ENCODE assay signal across 9 cellular contexts in the genomic region with DNA sequence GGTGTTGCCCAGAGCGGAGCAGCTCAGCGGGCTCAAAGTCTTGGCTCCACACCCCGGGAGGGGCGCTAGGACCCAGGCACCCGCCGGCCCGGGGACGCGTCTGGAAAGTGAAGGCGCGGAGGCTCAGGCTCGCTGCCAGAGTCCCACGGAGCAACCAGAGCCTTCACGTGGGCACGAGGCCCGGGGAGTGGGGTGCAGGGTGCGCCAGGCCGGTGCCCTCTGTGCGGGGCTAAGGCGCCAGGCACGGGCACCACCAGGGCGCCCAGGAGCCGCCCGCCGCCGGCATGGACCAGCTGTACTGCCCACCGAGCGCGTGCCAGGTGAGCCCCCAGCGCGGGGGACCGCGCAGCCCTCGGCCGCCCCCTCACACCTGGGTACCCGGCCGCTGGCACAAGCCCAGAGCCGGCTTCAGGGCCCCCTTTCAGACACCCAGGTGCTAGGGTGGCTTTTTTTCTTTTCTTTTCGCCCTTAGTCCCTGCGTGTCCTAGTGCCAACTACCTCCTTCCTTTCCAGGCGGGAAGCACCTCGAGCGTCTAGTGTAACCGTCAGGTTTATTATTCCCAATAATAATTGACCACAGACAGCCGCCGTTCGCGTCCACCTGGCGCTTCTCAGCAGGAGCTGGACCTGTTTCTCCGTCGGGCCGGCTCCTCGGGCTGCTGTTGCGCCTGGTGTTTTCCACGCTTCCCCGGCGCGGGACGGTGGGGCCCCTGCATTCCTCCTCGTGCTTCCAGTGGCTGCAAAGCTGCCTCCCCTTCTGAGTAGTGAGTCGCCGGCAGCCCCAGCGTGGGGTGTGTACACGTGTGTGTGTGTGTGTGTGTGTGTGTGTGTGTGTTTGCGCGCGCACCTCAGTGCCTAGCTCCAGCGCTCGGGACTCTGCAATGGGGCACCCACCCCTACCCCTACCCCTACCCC. TPM values are rescaled to one million over a fixed set of nuclear protein-coding genes. Genes with fewer than 3 reads are reported as not detected.
DNase-seq lines count a peak whose midpoint lies in the region; ATAC-seq and TF ChIP-seq lines count a peak whose summit lies in the region.
"Had no signal": no experiment of that assay in that cellular context is flagged by ENCODE, and none has a peak within 500 bp of the region (broad histone marks: within the 10 kb centered on the region; RNA-seq: fewer than 3 reads in every experiment).

No MANE protein-coding gene starts in this region.

- H3K9ac ChIP-seq in HCT116 (ENCODE audit: low read length) (no peak overlapping the region), muscle layer of colon (ENCODE audit: low read length) (no peak overlapping the region)

- no TSS peak for BruUV-seq in HCT116 (replicated peaks; lab: Mats Ljungman, UMichigan)

- DNase-seq in 8988T (peak; percentile 47), HCT116 (ENCODE audit: low read depth, low spot score) (no peak), NCI-H1694 (lab: John Stamatoyannopoulos, UW) (no peak)

- H3K36me3 ChIP-seq in HCT116 (ENCODE audit: control insufficient read depth in 1 of 2, insufficient read depth in 2 of 2, low read length in 2 of 2) (no peaks in the 10 kb centered on the region), ectodermal cell (ENCODE audit: control insufficient read depth, insufficient read depth, low read length) (no peaks in the 10 kb centered on the region), muscle layer of colon (ENCODE audit: insufficient read depth, low read length) (no peaks in the 10 kb centered on the region)
- H3K36me3 ChIP-seq: neutrophil had no signal

- TF ChIP-seq CTCF in HCT116 (IDR thresholded peaks at IDR 0.05 in 2 of 3, conservative IDR thresholded peaks at IDR 0.05 in 1 of 3; ENCODE audit: borderline replicate concordance in 1 of 3, insufficient read depth in 1 of 3, low read depth in 2 of 3, low read length in 2 of 3): no peak

- no peak for TF ChIP-seq POLR2A in HCT116 (IDR thresholded peaks at IDR 0.05; ENCODE audit: borderline replicate concordance, extremely low read depth, insufficient read depth, insufficient read length)

- no peak overlapping the region for H3K4me2 ChIP-seq in HCT116 (ENCODE audit: low read length)

- CTCF ChIA-PET in HCT116 (lab: Charles Lee): no interaction called here

- no peaks in the 10 kb centered on the region for H3K79me2 ChIP-seq in HCT116 (ENCODE audit: insufficient read depth, low read length)

- H3K27ac ChIP-seq in HCT116 (ENCODE audit: low read depth, low read length) (no peak overlapping the region), ectodermal cell (ENCODE audit: insufficient read depth, low read depth, low read length, poor library complexity, severe bottlenecking) (no peak overlapping the region), muscle layer of colon (ENCODE audit: low read depth, low read length) (no peak overlapping the region)
- H3K27ac ChIP-seq: neutrophil had no signal

- RAD21 ChIA-PET in HCT116 (lab: Charles Lee; ENCODE audit: low non-redundant PET in 1 of 2, low total read pairs in 2 of 2, uncharacterized antibody in 2 of 2, unreplicated experiment in 2 of 2): no interaction called here

- intact Hi-C loops in HCT116 (cut with micrococcal nuclease): no loop called here

- H3K4me1 ChIP-seq in HCT116 (ENCODE audit: control insufficient read depth in 1 of 2, insufficient read depth in 2 of 2, low read length in 2 of 2) (no peaks in the 10 kb centered on the region), ectodermal cell (ENCODE audit: control insufficient read depth, insufficient read depth, low read length) (no peaks in the 10 kb centered on the region), muscle layer of colon (ENCODE audit: insufficient read depth, low read length) (no peaks in the 10 kb centered on the region)

- no peaks in the 10 kb centered on the region for H4K20me1 ChIP-seq in HCT116 (ENCODE audit: insufficient read depth)

- H3K9me2 ChIP-seq in HCT116 (ENCODE audit: insufficient read depth): no peaks in the 10 kb centered on the region

- TF ChIP-seq RAD21 in HCT116 (IDR thresholded peaks at IDR 0.05; ENCODE audit: low read depth): no peak

- H3K9me3 ChIP-seq in HCT116 (ENCODE audit: control insufficient read depth in 1 of 2, insufficient read depth in 1 of 2, low read depth in 1 of 2, low read length in 2 of 2) (no peaks in the 10 kb centered on the region), ectodermal cell (ENCODE audit: control insufficient read depth, low read length) (no peaks in the 10 kb centered on the region), muscle layer of colon (ENCODE audit: low read length) (no peaks in the 10 kb centered on the region)
- H3K9me3 ChIP-seq: neutrophil had no signal

- ATAC-seq in HCT116 (peak; percentile 14; the same call in 1 of the 2 replicates), esophagus mucosa (no peak), GM21360 (IDR thresholded peaks at IDR 0.05; ENCODE audit: unreplicated experiment) (no peak), HG02763 (IDR thresholded peaks at IDR 0.05; ENCODE audit: unreplicated experiment) (no peak)

- H3K27me3 ChIP-seq in HCT116 (ENCODE audit: insufficient read depth, low read length): no peaks in the 10 kb centered on the region
- peaks cover 42% of the 10 kb centered on the region for H3K27me3 ChIP-seq in ectodermal cell (ENCODE audit: control insufficient read depth, insufficient read depth, low read length, poor library complexity, severe bottlenecking)
- peaks cover 0 to 10% of the 10 kb centered on the region in 2 donors for H3K27me3 ChIP-seq in muscle layer of colon (ENCODE audit: control insufficient read depth in 1 of 2, insufficient read depth in 2 of 2, low read length in 2 of 2)

- WGBS in ectodermal cell, 2 experiments: 2% methylated on average over 60 of the region's 69 CpGs

- POLR2A ChIA-PET in HCT116 (lab: Charles Lee): no interaction called here

- H3K4me3 ChIP-seq in HCT116 (replicated peaks in 1 of 2; ENCODE audit: low read depth in 1 of 2, low read length in 2 of 2) (no peak overlapping the region), ectodermal cell (ENCODE audit: insufficient read depth, low read depth, low read length) (peak overlapping the region; percentile 35), muscle layer of colon (ENCODE audit: low read depth in 1 of 2, low read length in 2 of 2) (peak overlapping the region; percentile 47 to 59)

- no peak overlapping the region for H2AFZ ChIP-seq in HCT116 (ENCODE audit: low read depth, low read length, poor library complexity, severe bottlenecking)

TF ChIP-seq in HCT116, 20 proteins besides CTCF, POLR2A, EP300 and RAD21:
- TF ChIP-seq ZFX (IDR thresholded peaks at IDR 0.05) (no peak), EZH2phosphoT487 (IDR thresholded peaks at IDR 0.05; ENCODE audit: borderline replicate concordance) (no peak), SRF (IDR thresholded peaks at IDR 0.05; ENCODE audit: low read depth) (no peak), CBX3 (IDR thresholded peaks at IDR 0.05; ENCODE audit: low read depth) (no peak)

RNA-seq across cellular contexts. Expression of a gene that starts 30.1 kb away (rescaled TPM):
- total RNA-seq in HCT116 (2021; ENCODE audit: unreplicated experiment) (0.17 TPM), esophagus mucosa (0.12 TPM)
- 0.36 and 0.57 TPM in 2 replicates for polyA plus RNA-seq in HCT116 (2012)
- 1.7 TPM for polyA plus RNA-seq in ectodermal cell (2013, experiment 1 of 4)
- polyA plus RNA-seq in ectodermal cell (2013, experiment 2 of 4): 0.55 TPM
- polyA plus RNA-seq in ectodermal cell (2013, experiment 3 of 4): 0.53 TPM
- polyA plus RNA-seq in ectodermal cell (2013, experiment 4 of 4): 0.69 TPM

Comparison
In these comparisons a context has a peak if more than half of its experiments do, and no peak if none do; other contexts are left out.
1. H3K4me3 ChIP-seq: peak in ectodermal cell (single experiment) and muscle layer of colon (2 of 2); none in HCT116 (0 of 2).